In the genomic region with DNA sequence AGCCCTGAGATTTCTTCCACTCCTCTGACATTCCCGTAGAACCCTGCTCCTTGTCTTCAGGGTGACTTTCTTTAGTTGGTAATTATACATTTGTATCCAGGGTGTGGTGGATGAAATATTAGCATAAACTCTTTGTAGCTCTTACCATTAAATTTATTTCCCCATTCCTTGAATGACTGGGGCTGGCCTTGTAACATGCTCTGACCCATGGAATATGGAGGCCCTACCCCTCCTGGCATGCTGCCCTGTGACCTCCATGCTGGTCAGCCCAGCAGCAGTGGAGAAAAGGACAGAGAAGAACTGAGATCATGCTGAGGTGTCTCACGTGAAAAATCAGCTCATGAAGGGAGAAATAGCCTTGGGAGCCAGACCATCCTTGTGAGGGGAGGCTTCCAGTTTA, we compare ENCODE assay signal across 16 cellular contexts.
DNase-seq lines count a peak whose midpoint lies in the region; ATAC-seq and TF ChIP-seq lines count a peak whose summit lies in the region.
"Had no signal": no experiment of that assay in that cellular context is flagged by ENCODE, and none has a peak within 500 bp of the region (broad histone marks: within the 10 kb centered on the region; RNA-seq: fewer than 3 reads in every experiment).

No MANE protein-coding gene starts in this region.

- no peak overlapping the region for H3K4me3 Mint-ChIP-seq in activated B cell treated with CpG ODN at 0.5 μM for 24 hours
- no peak overlapping the region for H3K4me3 Mint-ChIP-seq in effector memory CD8-positive, alpha-beta T cell
- H3K4me3 Mint-ChIP-seq: CD4-positive, CD25-positive, alpha-beta regulatory T cell; CD8-positive, alpha-beta memory T cell; H9; IgD-negative memory B cell had no signal

- POLR2A ChIA-PET in activated B cell treated with CpG ODN at 0.5 μM for 24 hours (lab: Charles Lee), result no interaction called here

- no peaks in the 10 kb centered on the region for H3K4me1 ChIP-seq in Peyer's patch
- H3K4me1 ChIP-seq: BE2C had no signal

- DNase-seq in activated B cell treated with CpG ODN at 0.5 μM for 24 hours, result no peak
- DNase-seq in ecto neural progenitor cell (ENCODE audit: low spot score), result peak; percentile 3
- peak in 1 of 2 donors; percentile 58 for DNase-seq in left colon
- DNase-seq in retinal pigment epithelial cell (ENCODE audit: low read depth), result peak; percentile 25
- no peak for DNase-seq in AG20443 (ENCODE audit: low spot score)
- DNase-seq in effector memory CD8-positive, alpha-beta T cell, result no peak
- DNase-seq in Peyer's patch, result no peak
- DNase-seq in head of caudate nucleus, result no peak
- DNase-seq: BE2C; C1 segment of cervical spinal cord; CD4-positive, CD25-positive, alpha-beta regulatory T cell; CD8-positive, alpha-beta memory T cell; COR-L47; GOT3; H9 had no signal

- H3K36me3 Mint-ChIP-seq in activated B cell treated with CpG ODN at 0.5 μM for 24 hours (ENCODE audit: low read depth), result no peaks in the 10 kb centered on the region
- no peaks in the 10 kb centered on the region for H3K36me3 Mint-ChIP-seq in effector memory CD8-positive, alpha-beta T cell (ENCODE audit: insufficient read depth)
- H3K36me3 Mint-ChIP-seq: CD4-positive, CD25-positive, alpha-beta regulatory T cell; CD8-positive, alpha-beta memory T cell; IgD-negative memory B cell had no signal

- H3K27me3 Mint-ChIP-seq in activated B cell treated with CpG ODN at 0.5 μM for 24 hours, result peaks cover 50% of the 10 kb centered on the region
- peaks cover 46% of the 10 kb centered on the region in 2 donors for H3K27me3 Mint-ChIP-seq in effector memory CD8-positive, alpha-beta T cell

- no peak overlapping the region for H3K27ac ChIP-seq in Peyer's patch

- TF ChIP-seq POLR2A in Peyer's patch (IDR thresholded peaks at IDR 0.05), result no peak

- no peaks in the 10 kb centered on the region for H3K9me3 ChIP-seq in Peyer's patch
- H3K9me3 ChIP-seq: BE2C had no signal

- TF ChIP-seq CTCF in activated B cell treated with CpG ODN at 0.5 μM for 24 hours (IDR thresholded peaks at IDR 0.05), result no peak
- no peak for TF ChIP-seq CTCF in retinal pigment epithelial cell (conservative IDR thresholded peaks at IDR 0.05; ENCODE audit: low read depth, low read length)
- TF ChIP-seq CTCF in Peyer's patch (IDR thresholded peaks at IDR 0.05), result no peak

- no peaks in the 10 kb centered on the region for H3K9me3 Mint-ChIP-seq in activated B cell treated with CpG ODN at 0.5 μM for 24 hours
- H3K9me3 Mint-ChIP-seq in effector memory CD8-positive, alpha-beta T cell, result no peaks in the 10 kb centered on the region
- H3K9me3 Mint-ChIP-seq: CD4-positive, CD25-positive, alpha-beta regulatory T cell; CD8-positive, alpha-beta memory T cell; H9; IgD-negative memory B cell had no signal

- ATAC-seq in activated B cell treated with CpG ODN at 0.5 μM for 24 hours (ENCODE audit: low read depth) (no peak), left colon (peak; percentile 66)
- no peak for ATAC-seq in effector memory CD8-positive, alpha-beta T cell (replicated peaks)

- CTCF ChIA-PET in activated B cell treated with CpG ODN at 0.5 μM for 24 hours (lab: Charles Lee), result interaction anchor here (1.1 to 1.3 kb wide), 2 partner anchors 9 to 1204 kb away, joined by 3 read pairs; no protein-coding TSS in a partner anchor

- H3K36me3 ChIP-seq in Peyer's patch, result no peaks in the 10 kb centered on the region
- H3K36me3 ChIP-seq: BE2C had no signal

- no peak overlapping the region for H3K4me3 ChIP-seq in retinal pigment epithelial cell (ENCODE audit: low read length)
- H3K4me3 ChIP-seq in Peyer's patch, result no peak overlapping the region

- H3K27me3 ChIP-seq in Peyer's patch, result no peaks in the 10 kb centered on the region
- H3K27me3 ChIP-seq: BE2C had no signal

- H3K4me1 Mint-ChIP-seq in activated B cell treated with CpG ODN at 0.5 μM for 24 hours, result no peaks in the 10 kb centered on the region
- no peaks in the 10 kb centered on the region for H3K4me1 Mint-ChIP-seq in effector memory CD8-positive, alpha-beta T cell (ENCODE audit: low read depth in 2 of 2)
- H3K4me1 Mint-ChIP-seq: CD4-positive, CD25-positive, alpha-beta regulatory T cell; CD8-positive, alpha-beta memory T cell; IgD-negative memory B cell had no signal

- peak overlapping the region; percentile 1 for H3K27ac Mint-ChIP-seq in activated B cell treated with CpG ODN at 0.5 μM for 24 hours
- H3K27ac Mint-ChIP-seq in effector memory CD8-positive, alpha-beta T cell, result no peak overlapping the region
- H3K27ac Mint-ChIP-seq: CD4-positive, CD25-positive, alpha-beta regulatory T cell; CD8-positive, alpha-beta memory T cell; H9; IgD-negative memory B cell had no signal

- intact Hi-C loops in activated B cell treated with CpG ODN at 0.5 μM for 24 hours (cut with micrococcal nuclease), result no loop called here
- intact Hi-C loops in left colon (cut with DNase I, micrococcal nuclease), result no loop called here
- intact Hi-C loops in head of caudate nucleus (cut with DNase I), result no loop called here

Comparison
In these comparisons a context has a peak if more than half of its experiments do, and no peak if none do; other contexts are left out.
1. DNase-seq: peak in ecto neural progenitor cell (single experiment) and retinal pigment epithelial cell (single experiment); none in activated B cell treated with CpG ODN at 0.5 μM for 24 hours (single experiment), AG20443 (single experiment), effector memory CD8-positive, alpha-beta T cell (0 of 3), Peyer's patch (0 of 3) and head of caudate nucleus (0 of 42).